ENCODE assay signal across 8 cellular contexts in genomic region chr5:17132444-17133083, GRCh38.
A peak's percentile ranks its signal among the peaks of the same experiment; 100 is the strongest.
DNase-seq lines count a peak whose midpoint lies in the region; ATAC-seq and TF ChIP-seq lines count a peak whose summit lies in the region.

No MANE protein-coding gene starts in this region.

- H3K4me3 ChIP-seq in heart left ventricle: no peak overlapping the region
- H3K4me3 ChIP-seq in dorsolateral prefrontal cortex: no peak overlapping the region
- H3K4me3 ChIP-seq in osteoblast (ENCODE audit: insufficient read depth, low read length): no peak overlapping the region

- WGBS in heart left ventricle, 4 donors: 45 to 51% (median 50%) methylated on average over 4 of the region's 4 CpGs

- TF ChIP-seq POLR2A in heart left ventricle (IDR thresholded peaks at IDR 0.05): no peak

- H4K20me1 ChIP-seq in osteoblast (ENCODE audit: insufficient read depth, low read length): no peaks in the 10 kb centered on the region

- DNase-seq in heart left ventricle: no peak
- DNase-seq in left cardiac atrium: no peak
- peak; percentile 38 to 66 for DNase-seq in NOMO-1 (lab: John Stamatoyannopoulos, UW; ENCODE audit: unreplicated experiment in 2 of 2)
- DNase-seq in dorsolateral prefrontal cortex: no peak
- peak; percentile 87 for DNase-seq in osteoblast (ENCODE audit: insufficient read length, low spot score, missing footprints)
- DNase-seq in activated CD4-positive, alpha-beta T cell treated with anti-CD3 and anti-CD28 coated beads, Interleukin-2, amount 50 U/mL, for 4 hours: no peak

- H3K27me3 ChIP-seq in heart left ventricle (no peaks in the 10 kb centered on the region), dorsolateral prefrontal cortex (no peaks in the 10 kb centered on the region), osteoblast (ENCODE audit: insufficient read depth, low read length) (no peaks in the 10 kb centered on the region)

- no peak overlapping the region for H3K27ac ChIP-seq in heart left ventricle
- H3K27ac ChIP-seq in dorsolateral prefrontal cortex: no peak overlapping the region
- H3K27ac ChIP-seq in osteoblast (ENCODE audit: low read depth, low read length): no peak overlapping the region

- H3K4me1 ChIP-seq in heart left ventricle: peaks cover 0 to 7% (median 0%) of the 10 kb centered on the region in 12 donors
- H3K4me1 ChIP-seq in osteoblast (ENCODE audit: insufficient read depth, low read length): peaks cover 29% of the 10 kb centered on the region

- peak overlapping the region; percentile 69 for H2AFZ ChIP-seq in osteoblast (ENCODE audit: low read length)

- TF ChIP-seq CTCF in heart left ventricle (IDR thresholded peaks at IDR 0.05) (peak; percentile 47 to 76 (median 70)), dorsolateral prefrontal cortex (IDR thresholded peaks at IDR 0.05 in 54 of 56, conservative IDR thresholded peaks at IDR 0.05 in 2 of 56; ENCODE audit: low read depth in 1 of 56, partially characterized antibody in 56 of 56) (peak; percentile 53 to 84 (median 74)), osteoblast (IDR thresholded peaks at IDR 0.05; ENCODE audit: extremely low read depth, low read depth, low read length) (peak; percentile 62)

- H3K9me3 ChIP-seq in heart left ventricle (no peaks in the 10 kb centered on the region), osteoblast (ENCODE audit: low read depth, low read length) (no peaks in the 10 kb centered on the region)

- ATAC-seq in heart left ventricle (no peak), left cardiac atrium (no peak), HG03103 (IDR thresholded peaks at IDR 0.05; ENCODE audit: low read depth, unreplicated experiment) (peak; percentile 56), GM21717 (IDR thresholded peaks at IDR 0.05; ENCODE audit: unreplicated experiment) (no peak)

- no peak overlapping the region for H3K4me2 ChIP-seq in osteoblast (ENCODE audit: insufficient read depth, low read length)

- no peaks in the 10 kb centered on the region for H3K79me2 ChIP-seq in osteoblast (ENCODE audit: insufficient read depth, low read length)

- intact Hi-C loops in heart left ventricle (cut with DNase I): loop anchor here (2.0 to 10.0 kb wide), 9 partner anchors 52 to 345 kb away; partner anchors contain the start of gene MYO10 (in 4 of the 10)
- intact Hi-C loops in left cardiac atrium (cut with DNase I): loop anchor here (5.0 to 10.0 kb wide), 3 partner anchors 195 to 340 kb away; partner anchors contain the start of gene MYO10 (in 2 of the 2)
- intact Hi-C loops in dorsolateral prefrontal cortex (cut with DNase I): loop anchor here in 1 of 2 donors (5.0 kb wide), 2 partner anchors 340 to 440 kb away; no protein-coding TSS in a partner anchor

- H3K36me3 ChIP-seq in heart left ventricle (no peaks in the 10 kb centered on the region), osteoblast (ENCODE audit: insufficient read depth, low read length) (no peaks in the 10 kb centered on the region)

Comparison
In these comparisons a context has a peak if more than half of its experiments do, and no peak if none do; other contexts are left out.
1. DNase-seq: peak in NOMO-1 (2 of 2) and osteoblast (single experiment); none in heart left ventricle (0 of 5), left cardiac atrium (single experiment), dorsolateral prefrontal cortex (0 of 10) and activated CD4-positive, alpha-beta T cell treated with anti-CD3 and anti-CD28 coated beads, Interleukin-2, amount 50 U/mL, for 4 hours (0 of 2).
2. Peak in every context shown above with its lines, with median percentiles within 50 percentile points of each other: CTCF ChIP-seq.